In genomic region chr2:173354073-173354600, GRCh38 we compare ENCODE assay signal across 8 cellular contexts. TPM values are rescaled to one million over a fixed set of nuclear protein-coding genes. Genes with fewer than 3 reads are reported as not detected.
A peak's percentile ranks its signal among the peaks of the same experiment; 100 is the strongest.
DNase-seq lines count a peak whose midpoint lies in the region; ATAC-seq and TF ChIP-seq lines count a peak whose summit lies in the region.

No MANE protein-coding gene starts in this region.

- no peaks in the 10 kb centered on the region for H3K27me3 ChIP-seq in mesendoderm (ENCODE audit: insufficient read depth, low read length, poor library complexity)

- H2BK5ac ChIP-seq in mesendoderm (ENCODE audit: low read length) = peak overlapping the region; percentile 97

- H3K18ac ChIP-seq in mesendoderm (ENCODE audit: low read length) = peak overlapping the region; percentile 55

- H2AK5ac ChIP-seq in mesendoderm (ENCODE audit: low read length) = no peak overlapping the region

- no peak overlapping the region for H2BK120ac ChIP-seq in mesendoderm (ENCODE audit: low read depth, low read length)

- no CpG with 5 or more reads among the region's 21 CpGs for WGBS in mesendoderm (ENCODE audit: extremely low coverage, insufficient coverage, low lambda C conversion rate)

- peaks cover 41% of the 10 kb centered on the region for H3K27me3 Mint-ChIP-seq in activated CD8-positive, alpha-beta memory T cell treated with anti-CD3 and anti-CD28 coated beads, Interleukin-2, amount 10 ng/mL, durations not matched to agents 7 days and 5 days
- H3K27me3 Mint-ChIP-seq in brain = peaks cover 18% of the 10 kb centered on the region

- peak overlapping the region; percentile 64 for H4K5ac ChIP-seq in mesendoderm (ENCODE audit: low read length)

- peak overlapping the region; percentile 71 for H3K4me3 ChIP-seq in mesendoderm (ENCODE audit: low read length)

- CTCF ChIA-PET in activated CD8-positive, alpha-beta memory T cell treated with anti-CD3 and anti-CD28 coated beads, Interleukin-2, amount 10 ng/mL, durations not matched to agents 7 days and 5 days (lab: Charles Lee) = no interaction called here
- CTCF ChIA-PET in HEK293T (lab: Yijun Ruan, JAX) = interaction anchor here (0.5 kb wide), 1 partner anchor 94 kb away, joined by 3 read pairs; no protein-coding TSS in a partner anchor

- peak overlapping the region; percentile 94 for H3K27ac ChIP-seq in mesendoderm (ENCODE audit: low read depth, low read length)

- peak overlapping the region; percentile 66 for H2BK15ac ChIP-seq in mesendoderm (replicated peaks; ENCODE audit: low read depth)

- H3K23ac ChIP-seq in mesendoderm (ENCODE audit: low read length) = no peak overlapping the region

- H3K4me2 ChIP-seq in mesendoderm (ENCODE audit: low read length) = peak overlapping the region; percentile 87

- peaks cover 10% of the 10 kb centered on the region for H3K79me1 ChIP-seq in mesendoderm (ENCODE audit: low read length)

- H3K9ac ChIP-seq in mesendoderm (ENCODE audit: low read length) = peak overlapping the region; percentile 100

- no peak overlapping the region for H3K4ac ChIP-seq in mesendoderm (ENCODE audit: low read depth, low read length)

- H3K36me3 Mint-ChIP-seq in activated CD8-positive, alpha-beta memory T cell treated with anti-CD3 and anti-CD28 coated beads, Interleukin-2, amount 10 ng/mL, durations not matched to agents 7 days and 5 days = peaks cover 22% of the 10 kb centered on the region
- H3K36me3 Mint-ChIP-seq in brain = no peaks in the 10 kb centered on the region

- peak overlapping the region; percentile 88 for H4K8ac ChIP-seq in mesendoderm (ENCODE audit: low read depth, low read length)

- H3K79me2 ChIP-seq in mesendoderm (ENCODE audit: control insufficient read depth, insufficient read depth, low read length) = peaks cover 39% of the 10 kb centered on the region

- ATAC-seq in activated CD8-positive, alpha-beta memory T cell treated with anti-CD3 and anti-CD28 coated beads, Interleukin-2, amount 10 ng/mL, durations not matched to agents 7 days and 5 days = peak; percentile 71

- H3K36me3 ChIP-seq in mesendoderm (ENCODE audit: control insufficient read depth, insufficient read depth, low read length) = peaks cover 2% of the 10 kb centered on the region

- peaks cover 5% of the 10 kb centered on the region for H3K4me1 ChIP-seq in mesendoderm (ENCODE audit: control insufficient read depth, low read depth, low read length)

- peak overlapping the region; percentile 87 for H3K4me3 Mint-ChIP-seq in activated CD8-positive, alpha-beta memory T cell treated with anti-CD3 and anti-CD28 coated beads, Interleukin-2, amount 10 ng/mL, durations not matched to agents 7 days and 5 days
- peak overlapping the region; percentile 84 to 94 (median 91) for H3K4me3 Mint-ChIP-seq in brain

- no peak for TF ChIP-seq CTCF in brain (conservative IDR thresholded peaks at IDR 0.05)

- no peaks in the 10 kb centered on the region for H3K9me3 Mint-ChIP-seq in activated CD8-positive, alpha-beta memory T cell treated with anti-CD3 and anti-CD28 coated beads, Interleukin-2, amount 10 ng/mL, durations not matched to agents 7 days and 5 days (ENCODE audit: low read depth)
- H3K9me3 Mint-ChIP-seq in brain = peaks cover 0 to 4% (median 2%) of the 10 kb centered on the region in 5 experiments

- peaks cover 46% of the 10 kb centered on the region for H3K4me1 Mint-ChIP-seq in activated CD8-positive, alpha-beta memory T cell treated with anti-CD3 and anti-CD28 coated beads, Interleukin-2, amount 10 ng/mL, durations not matched to agents 7 days and 5 days
- peaks cover 51% of the 10 kb centered on the region for H3K4me1 Mint-ChIP-seq in brain

- H3K56ac ChIP-seq in mesendoderm (ENCODE audit: low read length) = peak overlapping the region; percentile 100

- POLR2A ChIA-PET in HEK293T (lab: Yijun Ruan, JAX) = interaction anchor here (0.9 to 1.0 kb wide), 2 partner anchors 17 to 20 kb away, joined by 3 to 4 read pairs; no protein-coding TSS in a partner anchor

- H3K27ac Mint-ChIP-seq in activated CD8-positive, alpha-beta memory T cell treated with anti-CD3 and anti-CD28 coated beads, Interleukin-2, amount 10 ng/mL, durations not matched to agents 7 days and 5 days = peak overlapping the region; percentile 95
- peak overlapping the region; percentile 71 to 97 (median 92) for H3K27ac Mint-ChIP-seq in brain

- peak; percentile 82 for DNase-seq in activated CD8-positive, alpha-beta memory T cell treated with anti-CD3 and anti-CD28 coated beads, Interleukin-2, amount 10 ng/mL, durations not matched to agents 7 days and 5 days
- DNase-seq in activated CD8-positive, alpha-beta memory T cell treated with anti-CD3 and anti-CD28 coated beads for 24 hours = no peak
- DNase-seq in HEK293T (ENCODE audit: extremely low spot score) (peak; percentile 71), MV-4-11 (lab: John Stamatoyannopoulos, UW) (peak; percentile 58), mesendoderm (peak; percentile 83), AG08395 (ENCODE audit: low spot score) (no peak), foreskin melanocyte (no peak)

TF ChIP-seq in HEK293T, 16 proteins besides CTCF, POLR2A, EP300 and RAD21:
- TF ChIP-seq ARNT (IDR thresholded peaks at IDR 0.05) (no peak), NFRKB (IDR thresholded peaks at IDR 0.05) (no peak), BHLHE40 (IDR thresholded peaks at IDR 0.05; ENCODE audit: borderline replicate concordance) (no peak), SP1 (IDR thresholded peaks at IDR 0.05) (no peak), LEF1 (IDR thresholded peaks at IDR 0.05; ENCODE audit: borderline replicate concordance) (no peak), ELF4 (IDR thresholded peaks at IDR 0.05) (no peak), FOXM1 (IDR thresholded peaks at IDR 0.05; ENCODE audit: borderline replicate concordance) (no peak), ZNF384 (IDR thresholded peaks at IDR 0.05) (no peak), FOXK2 (IDR thresholded peaks at IDR 0.05) (no peak), HDGF (IDR thresholded peaks at IDR 0.05; ENCODE audit: borderline replicate concordance) (no peak), L3MBTL2 (conservative IDR thresholded peaks at IDR 0.05) (no peak), TARDBP (IDR thresholded peaks at IDR 0.05) (no peak), PKNOX1 (IDR thresholded peaks at IDR 0.05) (no peak), FOXA1 (IDR thresholded peaks at IDR 0.05) (no peak), CTBP1 (IDR thresholded peaks at IDR 0.05; ENCODE audit: borderline replicate concordance) (no peak), SUZ12 (IDR thresholded peaks at IDR 0.05) (no peak)
TF ChIP-seq in HEK293T: peak in this region for 0.

RNA-seq across cellular contexts. Expression of gene CDCA7, which starts 0.5 kb away (rescaled TPM):
- 10 to 100 TPM; 74.4 to 89.0 TPM for total RNA-seq in activated CD8-positive, alpha-beta memory T cell treated with anti-CD3 and anti-CD28 coated beads, Interleukin-2, amount 10 ng/mL, durations not matched to agents 7 days and 5 days
- polyA plus RNA-seq in brain (ENCODE audit: insufficient read depth, low read depth, low replicate concordance) = 25.0 TPM
- polyA plus RNA-seq in mesendoderm (2013, experiment 1 of 2) = 72.4 TPM
- polyA plus RNA-seq in mesendoderm (2013, experiment 2 of 2) = 70.6 TPM

Comparison
In these comparisons a context has a peak if more than half of its experiments do, and no peak if none do; other contexts are left out.
1. DNase-seq: peak in activated CD8-positive, alpha-beta memory T cell treated with anti-CD3 and anti-CD28 coated beads, Interleukin-2, amount 10 ng/mL, durations not matched to agents 7 days and 5 days (single experiment), HEK293T (single experiment), MV-4-11 (single experiment) and mesendoderm (single experiment); none in activated CD8-positive, alpha-beta memory T cell treated with anti-CD3 and anti-CD28 coated beads for 24 hours (single experiment), AG08395 (single experiment) and foreskin melanocyte (single experiment).